Comparison of ENCODE assay signal across 25 cellular contexts in the genomic region with DNA sequence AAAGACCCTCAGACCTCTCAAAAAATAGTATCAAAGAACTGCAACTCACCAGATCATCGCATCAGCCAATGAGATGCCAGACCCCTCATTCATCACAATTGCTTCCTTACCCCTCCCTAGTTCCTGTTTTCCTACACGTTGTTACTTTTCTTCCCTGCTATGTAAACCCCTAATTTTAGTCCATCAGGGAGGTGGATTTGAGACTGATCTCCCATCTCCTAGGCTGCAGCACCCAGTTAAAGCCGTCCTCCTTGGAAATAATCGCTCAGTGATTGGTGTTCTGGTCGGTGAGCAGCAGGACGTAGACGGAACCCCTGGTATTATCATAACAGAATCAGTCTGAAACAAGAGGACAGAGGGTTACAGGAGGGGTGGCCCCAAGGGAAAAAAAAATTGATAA.
"Had no signal": no experiment of that assay in that cellular context is flagged by ENCODE, and none has a peak within 500 bp of the region (broad histone marks: within the 10 kb centered on the region; RNA-seq: fewer than 3 reads in every experiment).

No MANE protein-coding gene starts in this region.

- H3K27ac ChIP-seq: foreskin keratinocyte, lower lobe of right lung, stomach, suprapubic skin, tibial nerve had no signal

- H3K4me3 Mint-ChIP-seq: activated T-cell treated with anti-CD3 and anti-CD28 coated beads, Interleukin-2, amount 50 U/mL, for 24 hours; immature natural killer cell; stimulated activated effector memory CD8-positive, alpha-beta T cell treated with anti-CD3 and anti-CD28 coated beads, Interleukin-12 subunit alpha, Interleukin-12 subunit beta, amount 100 ng/mL, for 72 hours; WTC11 had no signal

- FAIRE-seq: endometrium, small intestine, urothelium cell line had no signal

- H3K36me3 ChIP-seq: lower lobe of right lung, stomach, suprapubic skin, tibial nerve had no signal

- H3K27me3 Mint-ChIP-seq: activated T-cell treated with anti-CD3 and anti-CD28 coated beads, Interleukin-2, amount 50 U/mL, for 24 hours; brain; naive B cell had no signal

- H3K36me3 Mint-ChIP-seq: brain; immature natural killer cell; naive B cell; stimulated activated effector memory CD8-positive, alpha-beta T cell treated with anti-CD3 and anti-CD28 coated beads, Interleukin-12 subunit alpha, Interleukin-12 subunit beta, amount 100 ng/mL, for 72 hours; WTC11 had no signal

- H3K4me1 ChIP-seq: foreskin keratinocyte, lower lobe of right lung, suprapubic skin, tibial nerve had no signal

- H3K9me3 ChIP-seq: lower lobe of right lung, stomach, suprapubic skin had no signal

- H3K27me3 ChIP-seq: foreskin keratinocyte, stomach, suprapubic skin, tibial nerve had no signal

- H3K9me3 Mint-ChIP-seq: immature natural killer cell; stimulated activated effector memory CD8-positive, alpha-beta T cell treated with anti-CD3 and anti-CD28 coated beads, Interleukin-12 subunit alpha, Interleukin-12 subunit beta, amount 100 ng/mL, for 72 hours had no signal

- ATAC-seq: foreskin keratinocyte; left lobe of liver; lower lobe of right lung; sciatic nerve; stimulated activated effector memory CD8-positive, alpha-beta T cell treated with anti-CD3 and anti-CD28 coated beads, Interleukin-12 subunit alpha, Interleukin-12 subunit beta, amount 100 ng/mL, for 72 hours had no signal

- H3K4me1 Mint-ChIP-seq: brain had no signal

- H3K27ac Mint-ChIP-seq: activated T-cell treated with anti-CD3 and anti-CD28 coated beads, Interleukin-2, amount 50 U/mL, for 24 hours; immature natural killer cell; stimulated activated effector memory CD8-positive, alpha-beta T cell treated with anti-CD3 and anti-CD28 coated beads, Interleukin-12 subunit alpha, Interleukin-12 subunit beta, amount 100 ng/mL, for 72 hours; WTC11 had no signal

- DNase-seq: activated CD4-positive, alpha-beta T cell treated with anti-CD3 and anti-CD28 coated beads for 4 hours; activated CD8-positive, alpha-beta memory T cell treated with anti-CD3 and anti-CD28 coated beads for 24 hours; activated CD8-positive, alpha-beta memory T cell treated with anti-CD3 and anti-CD28 coated beads, Interleukin-2, amount 50 U/mL, for 4 hours; activated naive CD4-positive, alpha-beta T cell treated with anti-CD3 and anti-CD28 coated beads, Interleukin-2, amount 50 U/mL, for 16 hours; activated T-cell treated with anti-CD3 and anti-CD28 coated beads, Interleukin-2, amount 50 U/mL, for 24 hours; aorta; effector CD4-positive, alpha-beta T cell; foreskin keratinocyte; immature natural killer cell; lower lobe of right lung; naive B cell; nucleus accumbens; small intestine; stimulated activated CD4-positive, alpha-beta T cell treated with anti-CD3 and anti-CD28 coated beads, Interleukin-2, amount 100 ng/mL, for 24 hours; stomach; T1000 had no signal

- H3K4me3 ChIP-seq: lower lobe of right lung, stomach, suprapubic skin, tibial nerve had no signal
